Comparison of ENCODE assay signal across 23 cellular contexts in the genomic region with DNA sequence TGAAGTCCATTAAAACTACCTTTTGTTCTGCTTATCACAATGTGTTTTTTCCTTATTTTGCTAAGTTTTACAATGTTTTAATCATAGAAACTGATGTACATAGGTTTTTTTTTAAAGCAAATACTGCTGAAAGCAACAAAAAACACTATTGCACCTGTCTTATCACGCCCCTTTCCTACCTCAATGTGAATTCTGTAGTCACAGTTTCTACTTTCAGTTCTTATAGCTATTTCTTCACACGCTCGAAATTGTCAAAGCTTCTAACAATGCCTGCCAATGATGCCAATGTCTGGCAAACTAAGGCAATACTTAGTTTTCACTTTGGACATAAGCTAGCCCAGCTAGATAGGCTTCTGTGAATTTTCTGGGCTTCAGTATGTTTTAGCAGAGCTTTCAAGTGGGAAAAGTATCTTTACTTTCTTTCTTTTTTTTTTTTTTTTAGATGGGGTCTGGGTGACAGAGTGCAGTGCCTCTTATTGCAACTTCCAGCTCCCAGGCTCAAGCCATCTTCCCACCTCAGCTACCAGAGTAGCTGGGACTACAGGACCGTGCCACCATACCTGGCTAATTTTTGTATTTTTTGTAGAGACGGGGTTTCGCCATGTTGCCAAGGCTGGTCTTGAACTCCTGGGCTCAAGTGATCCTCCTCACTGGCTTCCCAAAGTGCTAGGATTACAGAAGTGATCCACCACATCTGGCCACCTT.
"Had no signal": no experiment of that assay in that cellular context is flagged by ENCODE, and none has a peak within 500 bp of the region (broad histone marks: within the 10 kb centered on the region; RNA-seq: fewer than 3 reads in every experiment).

No MANE protein-coding gene starts in this region.

- DNase-seq: IMR-90, Karpas-422, KG1, MG63, NCI-H1092 treated with DMSO at 0.1 percent for 48 hours, NCI-H1436, NCI-H187, NCI-H2029, NCI-H2081 treated with DMSO at 0.1 percent for 48 hours, NCI-H2171, NCI-H226, NCI-H446, NCI-H510A treated with DMSO at 0.1 percent for 48 hours, NCI-H526 treated with DMSO at 0.1 percent for 48 hours, NCI-H748 treated with DMSO at 0.1 percent for 48 hours, PC-3, SHP77, SK-N-SH, SW 1271, T-cell had no signal

- H3K4me3 ChIP-seq: MG63 had no signal

- H3K27me3 ChIP-seq: MG63 had no signal

- ATAC-seq: HepG2, Panc1, PC-3, T-cell had no signal

- H3K27ac ChIP-seq: RWPE1 had no signal

- H3K4me2 ChIP-seq: SK-N-SH had no signal

- H3K9ac ChIP-seq: SK-N-SH had no signal

- H3K36me3 ChIP-seq: MG63 had no signal

- H3K9me3 ChIP-seq: MG63, SK-N-SH had no signal
